ENCODE assay signal across 18 cellular contexts in genomic region chr5:133371371-133372155, GRCh38.
DNase-seq lines count a peak whose midpoint lies in the region; ATAC-seq and TF ChIP-seq lines count a peak whose summit lies in the region.
"Had no signal": no experiment of that assay in that cellular context is flagged by ENCODE, and none has a peak within 500 bp of the region (broad histone marks: within the 10 kb centered on the region; RNA-seq: fewer than 3 reads in every experiment).

No MANE protein-coding gene starts in this region.

- intact Hi-C loops in HCT116 (cut with micrococcal nuclease): no loop called here
- intact Hi-C loops in left lung (cut with DNase I): no loop called here
- intact Hi-C loops in aorta (cut with DNase I): no loop called here

- H3K9me3 ChIP-seq in HCT116 (ENCODE audit: control insufficient read depth in 1 of 2, insufficient read depth in 1 of 2, low read depth in 1 of 2, low read length in 2 of 2) (peaks cover 0 to 3% of the 10 kb centered on the region in 2 experiments; a peak in 1 of 4 replicates), left lung (peaks cover 0 to 1% of the 10 kb centered on the region in 2 donors), aorta (ENCODE audit: control insufficient read depth, low read length) (no peaks in the 10 kb centered on the region)
- H3K9me3 ChIP-seq in effector memory CD4-positive, alpha-beta T cell (ENCODE audit: control insufficient read depth, low read length): no peaks in the 10 kb centered on the region

- TF ChIP-seq RAD21 in HCT116 (IDR thresholded peaks at IDR 0.05; ENCODE audit: low read depth): no peak

- ATAC-seq in HCT116 (peak; percentile 51), left lung (peak; percentile 90), GM21367 (IDR thresholded peaks at IDR 0.05; ENCODE audit: unreplicated experiment) (no peak), aorta (ENCODE audit: low FRiP score) (no peak)
- ATAC-seq: activated naive CD4-positive, alpha-beta T cell treated with anti-CD3 and anti-CD28 coated beads, Interleukin-2, amount 50 U/mL, for 72 hours; activated T-cell treated with anti-CD3 and anti-CD28 coated beads, Interleukin-2, amount 50 U/mL, for 4 hours; naive thymus-derived CD4-positive, alpha-beta T cell had no signal

- H3K4me1 ChIP-seq in HCT116 (ENCODE audit: control insufficient read depth in 1 of 2, insufficient read depth in 2 of 2, low read length in 2 of 2): peaks cover 8 to 29% of the 10 kb centered on the region in 2 experiments
- H3K4me1 ChIP-seq in left lung: no peaks in the 10 kb centered on the region
- no peaks in the 10 kb centered on the region for H3K4me1 ChIP-seq in effector memory CD4-positive, alpha-beta T cell (ENCODE audit: control insufficient read depth, insufficient read depth, low read length, poor library complexity, severe bottlenecking)
- H3K4me1 ChIP-seq in aorta (ENCODE audit: control insufficient read depth in 1 of 2, insufficient read depth in 2 of 2, low read length in 2 of 2): no peaks in the 10 kb centered on the region

- no peaks in the 10 kb centered on the region for H3K79me2 ChIP-seq in HCT116 (ENCODE audit: insufficient read depth, low read length)

- TF ChIP-seq CTCF in HCT116 (IDR thresholded peaks at IDR 0.05 in 2 of 3, conservative IDR thresholded peaks at IDR 0.05 in 1 of 3; ENCODE audit: borderline replicate concordance in 1 of 3, insufficient read depth in 1 of 3, low read depth in 2 of 3, low read length in 2 of 3) (no peak), RWPE1 (conservative IDR thresholded peaks at IDR 0.05; ENCODE audit: low read depth) (no peak), left lung (IDR thresholded peaks at IDR 0.05) (no peak)

- POLR2A ChIA-PET in HCT116 (lab: Charles Lee) (no interaction called here), RWPE1 (lab: Yijun Ruan, JAX; ENCODE audit: low non-redundant PET) (no interaction called here)

- no TSS peak for BruUV-seq in HCT116 (replicated peaks; lab: Mats Ljungman, UMichigan)

- no peaks in the 10 kb centered on the region for H3K9me2 ChIP-seq in HCT116 (ENCODE audit: insufficient read depth)

- RAD21 ChIA-PET in HCT116 (lab: Charles Lee; ENCODE audit: low non-redundant PET in 1 of 2, low total read pairs in 2 of 2, uncharacterized antibody in 2 of 2, unreplicated experiment in 2 of 2): no interaction called here

- H2AFZ ChIP-seq in HCT116 (ENCODE audit: low read depth, low read length, poor library complexity, severe bottlenecking): peak overlapping the region; percentile 72

- DNase-seq in DMS153 (lab: John Stamatoyannopoulos, UW) (peak; percentile 19), HCT116 (ENCODE audit: low read depth, low spot score) (peak; percentile 32), RWPE1 (ENCODE audit: low spot score) (no peak), left lung (peak in 1 of 2 donors; percentile 43), NCI-H1048 (lab: John Stamatoyannopoulos, UW) (no peak), aorta (no peak)
- no peak for DNase-seq in effector memory CD4-positive, alpha-beta T cell
- DNase-seq: activated CD4-positive, alpha-beta T cell treated with anti-CD3 and anti-CD28 coated beads, Interleukin-2, amount 50 U/mL, for 1 hour; activated T-cell treated with anti-CD3 and anti-CD28 coated beads, Interleukin-2, amount 50 U/mL, for 4 hours; Calu3; dermis blood vessel endothelial cell; Kasumi-1; NCI-H510A treated with DMSO at 0.1 percent for 48 hours; stimulated activated CD4-positive, alpha-beta T cell treated with anti-CD3 and anti-CD28 coated beads, Interleukin-4, amount 100 ng/mL, for 24 hours had no signal

- peak overlapping the region; percentile 73 for H3K4me2 ChIP-seq in HCT116 (ENCODE audit: low read length)

- H3K27me3 ChIP-seq in HCT116 (ENCODE audit: insufficient read depth, low read length): no peaks in the 10 kb centered on the region
- H3K27me3 ChIP-seq in left lung: no peaks in the 10 kb centered on the region
- no peaks in the 10 kb centered on the region for H3K27me3 ChIP-seq in effector memory CD4-positive, alpha-beta T cell (replicated peaks; ENCODE audit: control insufficient read depth, insufficient read depth, low read length, poor library complexity, severe bottlenecking)
- no peaks in the 10 kb centered on the region for H3K27me3 ChIP-seq in aorta (ENCODE audit: control insufficient read depth in 1 of 2, insufficient read depth in 2 of 2, low read length in 1 of 2)

- 74 to 78% methylated on average over 15 of the region's 15 CpGs for WGBS in aorta, 2 donors

- no peak overlapping the region; the same call in 1 of the 2 replicates for H3K9ac ChIP-seq in HCT116 (ENCODE audit: low read length)

- no peaks in the 10 kb centered on the region for H3K36me3 ChIP-seq in HCT116 (ENCODE audit: control insufficient read depth in 1 of 2, insufficient read depth in 2 of 2, low read length in 2 of 2)
- H3K36me3 ChIP-seq in left lung: no peaks in the 10 kb centered on the region
- H3K36me3 ChIP-seq in effector memory CD4-positive, alpha-beta T cell (ENCODE audit: control insufficient read depth, insufficient read depth, low read length): no peaks in the 10 kb centered on the region
- no peaks in the 10 kb centered on the region for H3K36me3 ChIP-seq in aorta (ENCODE audit: control insufficient read depth in 1 of 2, insufficient read depth in 2 of 2, low read length in 1 of 2)

- H3K4me3 ChIP-seq in HCT116 (replicated peaks in 1 of 2; ENCODE audit: low read depth in 1 of 2, low read length in 2 of 2) (peak overlapping the region in 1 of 2 experiments; percentile 25; a peak in 1 of 4 replicates), left lung (no peak overlapping the region), aorta (ENCODE audit: low read length in 2 of 2) (no peak overlapping the region)
- H3K4me3 ChIP-seq in effector memory CD4-positive, alpha-beta T cell (ENCODE audit: insufficient read depth, low read depth, low read length, poor library complexity, severe bottlenecking): no peak overlapping the region
- H3K4me3 ChIP-seq: skin epidermis had no signal

- H4K20me1 ChIP-seq in HCT116 (ENCODE audit: insufficient read depth): no peaks in the 10 kb centered on the region

- CTCF ChIA-PET in HCT116 (lab: Charles Lee) (interaction anchor here (1.0 kb wide), 1 partner anchor 52 kb away, joined by 3 read pairs; no protein-coding TSS in a partner anchor), RWPE1 (lab: Yijun Ruan, JAX) (interaction anchor here (0.7 kb wide), 1 partner anchor 47 kb away, joined by 5 read pairs; no protein-coding TSS in a partner anchor)

- no peak for TF ChIP-seq POLR2A in HCT116 (IDR thresholded peaks at IDR 0.05; ENCODE audit: borderline replicate concordance, extremely low read depth, insufficient read depth, insufficient read length)

- no peak overlapping the region for H3K27ac ChIP-seq in HCT116 (ENCODE audit: low read depth, low read length)
- peak overlapping the region; percentile 74 for H3K27ac ChIP-seq in RWPE1
- no peak overlapping the region for H3K27ac ChIP-seq in left lung
- H3K27ac ChIP-seq in effector memory CD4-positive, alpha-beta T cell (ENCODE audit: insufficient read depth, low read length, poor library complexity, severe bottlenecking): no peak overlapping the region
- H3K27ac ChIP-seq in aorta (ENCODE audit: low read depth in 1 of 2, low read length in 2 of 2): no peak overlapping the region

TF ChIP-seq in HCT116, 20 proteins besides CTCF, POLR2A, EP300 and RAD21:
- TF ChIP-seq TCF7L2 (IDR thresholded peaks at IDR 0.05; ENCODE audit: borderline replicate concordance, extremely low read depth, insufficient read depth, insufficient read length) (no peak), JUND (IDR thresholded peaks at IDR 0.05) (peak; percentile 57), SIN3A (IDR thresholded peaks at IDR 0.05; ENCODE audit: low read depth) (peak; percentile 63; the same call in 1 of the 2 replicates), MAX (IDR thresholded peaks at IDR 0.05) (0 out of 2 replicates have a peak, but pooled peaks have one; percentile 30), YY1 (IDR thresholded peaks at IDR 0.05; ENCODE audit: extremely low read depth, insufficient replicate concordance, low read depth, low read length) (no peak), SP1 (IDR thresholded peaks at IDR 0.05; ENCODE audit: low read depth) (peak; percentile 52), CBX3 (IDR thresholded peaks at IDR 0.05; ENCODE audit: low read depth) (peak; percentile 53; the same call in 1 of the 2 replicates), FOSL1 (IDR thresholded peaks at IDR 0.05; ENCODE audit: low read depth) (0 out of 2 replicates have a peak, but pooled peaks have one; percentile 45), EZH2 (IDR thresholded peaks at IDR 0.05) (no peak), ELF1 (IDR thresholded peaks at IDR 0.05; ENCODE audit: borderline replicate concordance, low read depth) (no peak)

Comparison
In these comparisons a context has a peak if more than half of its experiments do, and no peak if none do; other contexts are left out.
1. DNase-seq: peak in DMS153 (single experiment) and HCT116 (single experiment); none in RWPE1 (single experiment), effector memory CD4-positive, alpha-beta T cell (0 of 3), NCI-H1048 (single experiment) and aorta (0 of 2).
2. ATAC-seq: peak in HCT116 (single experiment) and left lung (single experiment); none in GM21367 (single experiment) and aorta (single experiment).